ENCODE assay signal across 22 cellular contexts in genomic region chr9:129693741-129694140, GRCh38. TPM values are rescaled to one million over a fixed set of nuclear protein-coding genes. Genes with fewer than 3 reads are reported as not detected.
"Had no signal": no experiment of that assay in that cellular context is flagged by ENCODE, and none has a peak within 500 bp of the region (broad histone marks: within the 10 kb centered on the region; RNA-seq: fewer than 3 reads in every experiment).

No MANE protein-coding gene starts in this region.

- H3K27ac ChIP-seq: colonic mucosa, heart left ventricle, neural progenitor cell, prostate gland, upper lobe of right lung had no signal

- DNase-seq: activated CD4-positive, alpha-beta memory T cell treated with anti-CD3 and anti-CD28 coated beads, Interleukin-2, amount 10 ng/mL, durations not matched to agents 7 days and 5 days; activated CD4-positive, alpha-beta T cell treated with anti-CD3 and anti-CD28 coated beads for 48 hours; activated CD4-positive, CD25-positive, alpha-beta regulatory T cell; activated CD8-positive, alpha-beta memory T cell treated with anti-CD3 and anti-CD28 coated beads, Interleukin-2, amount 10 ng/mL, durations not matched to agents 7 days and 5 days; activated naive CD4-positive, alpha-beta T cell treated with Interleukin-2 at 50 U/mL for 16 hours; activated naive CD8-positive, alpha-beta T cell treated with anti-CD3 and anti-CD28 coated beads, Interleukin-2, amount 50 U/mL, for 24 hours; colonic mucosa; erythroblast; heart left ventricle; mucosa of descending colon; naive B cell; T-helper 9 cell; upper lobe of right lung had no signal

- H3K9me3 Mint-ChIP-seq: activated CD4-positive, alpha-beta memory T cell treated with anti-CD3 and anti-CD28 coated beads, Interleukin-2, amount 10 ng/mL, durations not matched to agents 7 days and 5 days; activated naive CD8-positive, alpha-beta T cell treated with anti-CD3 and anti-CD28 coated beads, Interleukin-2, amount 50 U/mL, for 24 hours; activated T-helper 17 cell treated with anti-CD3 and anti-CD28 coated beads, Interleukin-2, amount 50 U/mL, for 72 hours; central memory CD8-positive, alpha-beta T cell; naive B cell; neural progenitor cell; stimulated activated naive CD8-positive, alpha-beta T cell treated with anti-CD3 and anti-CD28 coated beads, Interleukin-15, Interleukin-2, amounts not matched to agents 100 ng/mL and 50 ng/mL, for 24 hours had no signal

- H3K4me2 ChIP-seq: neural progenitor cell had no signal

- H3K36me3 ChIP-seq: colonic mucosa, gastroesophageal sphincter, heart left ventricle, neural progenitor cell, prostate gland, right atrium auricular region, upper lobe of right lung had no signal

- H3K9me3 ChIP-seq: colonic mucosa, gastroesophageal sphincter, heart left ventricle, mucosa of descending colon, prostate gland, right atrium auricular region, upper lobe of right lung had no signal

- ATAC-seq: activated CD8-positive, alpha-beta memory T cell treated with anti-CD3 and anti-CD28 coated beads, Interleukin-2, amount 10 ng/mL, durations not matched to agents 7 days and 5 days; activated naive CD8-positive, alpha-beta T cell treated with anti-CD3 and anti-CD28 coated beads, Interleukin-2, amount 50 U/mL, for 24 hours; activated T-helper 17 cell treated with anti-CD3 and anti-CD28 coated beads, Interleukin-2, amount 50 U/mL, for 72 hours; gastroesophageal sphincter; heart left ventricle; mucosa of descending colon; upper lobe of right lung had no signal

- H2AFZ ChIP-seq: neural progenitor cell had no signal

- H3K27ac Mint-ChIP-seq: activated CD4-positive, alpha-beta memory T cell treated with anti-CD3 and anti-CD28 coated beads, Interleukin-2, amount 10 ng/mL, durations not matched to agents 7 days and 5 days; activated CD8-positive, alpha-beta memory T cell treated with anti-CD3 and anti-CD28 coated beads, Interleukin-2, amount 10 ng/mL, durations not matched to agents 7 days and 5 days; activated naive CD8-positive, alpha-beta T cell treated with anti-CD3 and anti-CD28 coated beads, Interleukin-2, amount 50 U/mL, for 24 hours; activated T-helper 17 cell treated with anti-CD3 and anti-CD28 coated beads, Interleukin-2, amount 50 U/mL, for 72 hours; memory B cell; naive B cell; stimulated activated naive CD8-positive, alpha-beta T cell treated with anti-CD3 and anti-CD28 coated beads, Interleukin-15, Interleukin-2, amounts not matched to agents 100 ng/mL and 50 ng/mL, for 24 hours had no signal

- H3K9ac ChIP-seq: neural progenitor cell had no signal

- H3K27me3 ChIP-seq: right atrium auricular region had no signal

- H3K36me3 Mint-ChIP-seq: activated CD8-positive, alpha-beta memory T cell treated with anti-CD3 and anti-CD28 coated beads, Interleukin-2, amount 10 ng/mL, durations not matched to agents 7 days and 5 days; memory B cell; neural progenitor cell had no signal

- H3K4me1 Mint-ChIP-seq: activated T-helper 17 cell treated with anti-CD3 and anti-CD28 coated beads, Interleukin-2, amount 50 U/mL, for 72 hours; central memory CD8-positive, alpha-beta T cell; memory B cell had no signal

- H3K4me3 ChIP-seq: colonic mucosa, gastroesophageal sphincter, heart left ventricle, mucosa of descending colon, neural progenitor cell, prostate gland, right atrium auricular region, upper lobe of right lung had no signal

- H3K4me3 Mint-ChIP-seq: activated CD4-positive, alpha-beta memory T cell treated with anti-CD3 and anti-CD28 coated beads, Interleukin-2, amount 10 ng/mL, durations not matched to agents 7 days and 5 days; activated CD8-positive, alpha-beta memory T cell treated with anti-CD3 and anti-CD28 coated beads, Interleukin-2, amount 10 ng/mL, durations not matched to agents 7 days and 5 days; activated naive CD8-positive, alpha-beta T cell treated with anti-CD3 and anti-CD28 coated beads, Interleukin-2, amount 50 U/mL, for 24 hours; activated T-helper 17 cell treated with anti-CD3 and anti-CD28 coated beads, Interleukin-2, amount 50 U/mL, for 72 hours; central memory CD8-positive, alpha-beta T cell; memory B cell; stimulated activated naive CD8-positive, alpha-beta T cell treated with anti-CD3 and anti-CD28 coated beads, Interleukin-15, Interleukin-2, amounts not matched to agents 100 ng/mL and 50 ng/mL, for 24 hours had no signal

- FAIRE-seq: endometrium had no signal

- H3K4me1 ChIP-seq: colonic mucosa, prostate gland had no signal

RNA-seq across cellular contexts. Expression of gene PRRX2, which starts 28.3 kb away (rescaled TPM):
- total RNA-seq: activated CD4-positive, alpha-beta memory T cell treated with anti-CD3 and anti-CD28 coated beads, Interleukin-2, amount 10 ng/mL, durations not matched to agents 7 days and 5 days had no signal

RNA-seq across cellular contexts. Expression of gene PTGES, which starts 59.1 kb away (rescaled TPM):
- total RNA-seq: activated CD4-positive, alpha-beta memory T cell treated with anti-CD3 and anti-CD28 coated beads, Interleukin-2, amount 10 ng/mL, durations not matched to agents 7 days and 5 days; activated CD8-positive, alpha-beta memory T cell treated with anti-CD3 and anti-CD28 coated beads, Interleukin-2, amount 10 ng/mL, durations not matched to agents 7 days and 5 days; activated T-helper 17 cell treated with anti-CD3 and anti-CD28 coated beads, Interleukin-2, amount 50 U/mL, for 72 hours had no signal
